Comparison of ENCODE assay signal across 11 cellular contexts in the genomic region with DNA sequence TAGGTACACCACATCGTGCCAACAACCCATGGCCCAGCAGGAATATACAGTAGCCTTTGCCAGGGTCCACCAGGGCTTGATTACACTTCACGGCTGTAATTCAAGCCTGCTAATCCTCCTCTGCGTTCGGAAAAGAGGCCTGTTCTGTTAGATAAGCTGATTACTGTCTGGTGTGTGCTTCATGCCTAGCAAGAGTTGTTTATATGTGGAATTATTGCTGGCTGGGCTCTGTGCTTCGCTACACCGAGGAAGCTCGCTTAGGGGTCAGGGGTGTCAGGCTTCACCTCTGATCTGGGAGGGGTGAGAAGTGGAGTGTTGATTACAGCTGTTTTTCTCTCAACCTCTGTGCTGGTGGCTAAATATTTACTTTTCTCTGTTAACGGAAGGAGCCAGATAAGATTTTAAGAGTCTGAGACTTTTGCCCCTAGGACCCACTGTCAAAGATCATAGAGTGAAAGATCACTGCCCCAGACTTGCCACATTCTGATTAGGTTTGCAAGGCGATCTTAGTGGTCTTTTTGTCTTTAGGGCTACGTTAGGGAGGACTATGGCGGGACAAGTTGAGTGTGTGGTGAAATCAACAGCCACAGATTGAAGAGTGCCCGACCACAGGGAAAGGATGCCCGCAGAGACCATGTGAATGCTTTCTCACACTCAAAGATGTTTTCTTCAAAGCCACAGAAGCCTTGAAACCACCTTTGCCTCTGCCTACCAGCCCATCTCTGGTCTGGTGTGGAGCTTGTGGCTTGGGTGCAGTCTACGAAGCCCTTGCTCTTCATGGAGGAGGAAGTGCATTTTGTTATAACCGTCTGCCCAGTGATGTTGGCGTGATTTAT.
DNase-seq lines count a peak whose midpoint lies in the region; ATAC-seq and TF ChIP-seq lines count a peak whose summit lies in the region.
"Had no signal": no experiment of that assay in that cellular context is flagged by ENCODE, and none has a peak within 500 bp of the region (broad histone marks: within the 10 kb centered on the region; RNA-seq: fewer than 3 reads in every experiment).

No MANE protein-coding gene starts in this region.

- DNase-seq in H4 (ENCODE audit: low spot score) (peak; percentile 80), NCI-H82 (lab: John Stamatoyannopoulos, UW) (peak; percentile 99), right atrium auricular region (ENCODE audit: low spot score) (no peak), retina (peak; percentile 28), AG20443 (ENCODE audit: low spot score) (no peak), GDM1 (lab: John Stamatoyannopoulos, UW) (no peak)
- no peak for DNase-seq in activated CD4-positive, alpha-beta T cell treated with anti-CD3 and anti-CD28 coated beads for 4 hours
- DNase-seq: DMS79, PC-9 had no signal

- no peaks in the 10 kb centered on the region for H3K9me3 ChIP-seq in right atrium auricular region
- H3K9me3 ChIP-seq: neutrophil had no signal

- H3K36me3 ChIP-seq in right atrium auricular region = no peaks in the 10 kb centered on the region
- H3K36me3 ChIP-seq: neutrophil had no signal

- H3K27ac ChIP-seq in right atrium auricular region = peak overlapping the region; percentile 59 to 79
- H3K27ac ChIP-seq: neutrophil had no signal

- no peak for TF ChIP-seq CTCF in right atrium auricular region (IDR thresholded peaks at IDR 0.05)

- ATAC-seq in HG02623 (IDR thresholded peaks at IDR 0.05; ENCODE audit: unreplicated experiment) = no peak

- H3K4me3 ChIP-seq in right atrium auricular region = no peak overlapping the region
- H3K4me3 ChIP-seq: PC-9 had no signal

- H3K27me3 ChIP-seq in right atrium auricular region = no peaks in the 10 kb centered on the region

- H3K4me1 ChIP-seq in right atrium auricular region = peaks cover 0 to 62% of the 10 kb centered on the region in 2 donors

Comparison
In these comparisons a context has a peak if more than half of its experiments do, and no peak if none do; other contexts are left out.
1. DNase-seq: peak in H4 (single experiment), NCI-H82 (single experiment) and retina (single experiment); none in right atrium auricular region (single experiment), AG20443 (single experiment), activated CD4-positive, alpha-beta T cell treated with anti-CD3 and anti-CD28 coated beads for 4 hours (0 of 2) and GDM1 (single experiment).